In the genomic region with DNA sequence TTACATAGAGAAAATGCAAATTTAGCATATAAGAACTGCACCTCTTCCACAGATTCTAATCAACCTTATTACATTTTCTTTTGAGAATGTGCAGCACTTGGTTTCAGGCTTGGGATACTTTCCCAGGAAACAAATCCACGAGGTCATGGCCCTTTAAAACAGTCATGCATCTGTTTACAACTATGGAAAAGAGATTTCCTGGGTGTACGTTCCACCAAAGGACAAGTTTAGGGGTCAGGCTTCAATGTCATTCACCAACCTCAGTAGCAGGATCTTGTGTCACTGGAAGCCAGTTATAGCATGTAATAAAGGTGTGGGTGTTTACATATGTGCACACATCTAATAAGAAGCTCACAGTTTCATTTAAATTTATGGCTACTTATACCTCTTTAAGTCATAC, we compare ENCODE assay signal across 25 cellular contexts. TPM values are rescaled to one million over a fixed set of nuclear protein-coding genes. Genes with fewer than 3 reads are reported as not detected.
DNase-seq lines count a peak whose midpoint lies in the region; ATAC-seq and TF ChIP-seq lines count a peak whose summit lies in the region.
"Had no signal": no experiment of that assay in that cellular context is flagged by ENCODE, and none has a peak within 500 bp of the region (broad histone marks: within the 10 kb centered on the region; RNA-seq: fewer than 3 reads in every experiment).

No MANE protein-coding gene starts in this region.

- H3K27me3 ChIP-seq in DND-41 (ENCODE audit: insufficient read depth, low read length, poor library complexity) (no peaks in the 10 kb centered on the region), PC-3 (ENCODE audit: low read length) (no peaks in the 10 kb centered on the region), colonic mucosa (no peaks in the 10 kb centered on the region), stomach (no peaks in the 10 kb centered on the region)
- H3K27me3 ChIP-seq: esophagus squamous epithelium had no signal

- POLR2A ChIA-PET in PC-3 (lab: Charles Lee; ENCODE audit: unreplicated experiment), result interaction anchor here (0.7 kb wide), 1 partner anchor 48 kb away, joined by 3 read pairs; no protein-coding TSS in a partner anchor

- H3K4me2 ChIP-seq in DND-41 (ENCODE audit: insufficient read depth, low read length) (no peak overlapping the region), PC-3 (ENCODE audit: low read length) (no peak overlapping the region; the same call in 1 of the 2 replicates)
- H3K4me2 ChIP-seq: KMS-11 had no signal

- no peaks in the 10 kb centered on the region for H3K9me2 ChIP-seq in PC-3 (replicated peaks; ENCODE audit: low read length)

- H3K9me3 ChIP-seq in DND-41 (ENCODE audit: insufficient read depth, low read length, severe bottlenecking), result no peaks in the 10 kb centered on the region
- H3K9me3 ChIP-seq in PC-3 (ENCODE audit: low read length), result no peaks in the 10 kb centered on the region
- H3K9me3 ChIP-seq in colonic mucosa, result no peaks in the 10 kb centered on the region
- no peaks in the 10 kb centered on the region for H3K9me3 ChIP-seq in mucosa of descending colon
- no peaks in the 10 kb centered on the region for H3K9me3 ChIP-seq in stomach
- H3K9me3 ChIP-seq: esophagus squamous epithelium had no signal

- TF ChIP-seq CTCF in DND-41 (IDR thresholded peaks at IDR 0.05; ENCODE audit: borderline replicate concordance, extremely low read depth, low read length, poor library complexity, severe bottlenecking), result no peak
- TF ChIP-seq CTCF in PC-3 (conservative IDR thresholded peaks at IDR 0.05; ENCODE audit: low read depth, low read length), result no peak
- TF ChIP-seq CTCF in colonic mucosa (IDR thresholded peaks at IDR 0.05), result no peak
- TF ChIP-seq CTCF in mucosa of descending colon (IDR thresholded peaks at IDR 0.05), result no peak
- no peak for TF ChIP-seq CTCF in stomach (IDR thresholded peaks at IDR 0.05)

- no peak overlapping the region for H3K9ac ChIP-seq in DND-41 (ENCODE audit: low read depth, low read length)
- peak overlapping the region; percentile 63 for H3K9ac ChIP-seq in PC-3 (ENCODE audit: low read length)
- no peak overlapping the region for H3K9ac ChIP-seq in colonic mucosa (ENCODE audit: low read depth in 2 of 2, low read length in 2 of 2)
- H3K9ac ChIP-seq: KMS-11 had no signal

- H3K27ac ChIP-seq in DND-41 (ENCODE audit: low read length) (no peak overlapping the region), PC-3 (ENCODE audit: low read length) (peak overlapping the region; percentile 91), colonic mucosa (peak overlapping the region; percentile 43), stomach (peak overlapping the region in 2 of 5 donors; percentile 36 to 52)
- H3K27ac ChIP-seq: esophagus squamous epithelium, KMS-11, SK-N-MC had no signal

- no peak for TF ChIP-seq EP300 in stomach (IDR thresholded peaks at IDR 0.05)

- 0 out of 2 replicates have a peak overlapping the region, but pooled peaks have one; percentile 39 for H2AFZ ChIP-seq in DND-41 (ENCODE audit: low read depth, low read length)
- H2AFZ ChIP-seq in PC-3 (ENCODE audit: low read length), result no peak overlapping the region

- 17 to 45% (median 32%) methylated on average over 2 of the region's 2 CpGs for WGBS in stomach, 5 donors

- CTCF ChIA-PET in PC-3 (lab: Charles Lee), result no interaction called here

- H3K36me3 ChIP-seq in DND-41 (ENCODE audit: insufficient read depth, low read length) (no peaks in the 10 kb centered on the region), PC-3 (ENCODE audit: low read depth, low read length) (no peaks in the 10 kb centered on the region), colonic mucosa (no peaks in the 10 kb centered on the region), mucosa of descending colon (ENCODE audit: low read depth) (no peaks in the 10 kb centered on the region), stomach (no peaks in the 10 kb centered on the region)
- H3K36me3 ChIP-seq: esophagus squamous epithelium had no signal

- H4K20me1 ChIP-seq in DND-41 (ENCODE audit: insufficient read depth, low read length) (no peaks in the 10 kb centered on the region), PC-3 (ENCODE audit: low read length) (no peaks in the 10 kb centered on the region)

- DNase-seq in DND-41 (no peak), PC-3 (no peak), colonic mucosa (no peak), mucosa of descending colon (peak in 1 of 3 donors; percentile 35), NCI-H1092 (lab: John Stamatoyannopoulos, UW) (no peak), stomach (no peak), iPS-NIHi11 (ENCODE audit: low spot score) (no peak)
- DNase-seq: activated CD4-positive, alpha-beta T cell treated with anti-CD3 and anti-CD28 coated beads for 4 hours; activated CD8-positive, alpha-beta memory T cell treated with anti-CD3 and anti-CD28 coated beads for 24 hours; activated gamma-delta T cell; activated T-cell treated with anti-CD3 and anti-CD28 coated beads, Interleukin-2, amount 50 U/mL, for 1 hour; endodermal cell; esophagus squamous epithelium; left cardiac atrium; mesendoderm; MV-4-11; naive thymus-derived CD8-positive, alpha-beta T cell; NCI-H510A treated with DMSO at 0.1 percent for 48 hours; NK-92 treated with Interleukin-12 subunit alpha and Interleukin-12 subunit beta, amount 100 ng/mL, for 24 hours; stimulated activated CD4-positive, alpha-beta T cell treated with anti-CD3 and anti-CD28 coated beads, Interleukin-2, amount 100 ng/mL, for 48 hours had no signal

- H3K4me3 ChIP-seq in DND-41 (ENCODE audit: low read depth in 1 of 2, low read length in 2 of 2) (no peak overlapping the region), PC-3 (ENCODE audit: low read length) (no peak overlapping the region), colonic mucosa (no peak overlapping the region), mucosa of descending colon (no peak overlapping the region), stomach (no peak overlapping the region)
- H3K4me3 ChIP-seq: esophagus squamous epithelium, SK-N-MC had no signal

- BruUV-seq in PC-3 (replicated peaks; lab: Mats Ljungman, UMichigan), result no TSS peak

- peaks cover 4% of the 10 kb centered on the region for H3F3A ChIP-seq in PC-3 (ENCODE audit: low read length, unreplicated experiment)

- H3K79me2 ChIP-seq in DND-41 (ENCODE audit: insufficient read depth, low read length), result no peaks in the 10 kb centered on the region
- H3K79me2 ChIP-seq in PC-3 (ENCODE audit: low read length), result no peaks in the 10 kb centered on the region

- ATAC-seq in DND-41 (ENCODE audit: insufficient read depth, low read depth), result no peak
- ATAC-seq in PC-3, result no peak; the same call in 1 of the 2 replicates
- peak; percentile 80 for ATAC-seq in mucosa of descending colon
- ATAC-seq in GM18873 (IDR thresholded peaks at IDR 0.05; ENCODE audit: low FRiP score, unreplicated experiment), result no peak
- ATAC-seq: naive thymus-derived CD8-positive, alpha-beta T cell; Panc1; stimulated activated effector memory CD8-positive, alpha-beta T cell treated with anti-CD3 and anti-CD28 coated beads, Interleukin-12 subunit alpha, Interleukin-12 subunit beta, amount 100 ng/mL, for 72 hours had no signal

- TF ChIP-seq POLR2A in stomach (IDR thresholded peaks at IDR 0.05), result no peak

- H3K4me1 ChIP-seq in DND-41 (ENCODE audit: insufficient read depth, low read length) (peaks cover 12% of the 10 kb centered on the region; the same call in 1 of the 2 replicates), PC-3 (ENCODE audit: insufficient read depth, low read length) (peaks cover 29% of the 10 kb centered on the region), colonic mucosa (no peaks in the 10 kb centered on the region), mucosa of descending colon (ENCODE audit: low read depth) (peaks cover 14% of the 10 kb centered on the region), stomach (peaks cover 0 to 23% (median 10%) of the 10 kb centered on the region in 4 donors)
- H3K4me1 ChIP-seq: esophagus squamous epithelium had no signal

- intact Hi-C loops in PC-3 (cut with micrococcal nuclease), result loop anchor here (5.0 kb wide), 2 partner anchors 52 to 137 kb away; partner anchors contain the start of gene AREG
- intact Hi-C loops in colonic mucosa (cut with DNase I), result no loop called here
- intact Hi-C loops in mucosa of descending colon (cut with DNase I, micrococcal nuclease), result no loop called here
- intact Hi-C loops in stomach (cut with DNase I; ENCODE audit: low total_unique reads), result no loop called here

RNA-seq across cellular contexts. Expression of gene EREG, which starts 30.7 kb away (rescaled TPM):
- 1.3 and 2.2 TPM in 2 replicates for total RNA-seq in PC-3 (2014; rRNA removed)
- 1 to 10 TPM; 2.4 to 3.5 TPM for total RNA-seq in colonic mucosa
- total RNA-seq in mucosa of descending colon, result 1 to 10 TPM; 1.5 to 8.8 (median 2.3) TPM
- 1 to 10 TPM in 1 of 5 donors, not detected in 4; 1.8 TPM for total RNA-seq in stomach
- under 1 TPM in 2 of 3 donors, not detected in 1; 0.62 to 0.73 TPM for polyA plus RNA-seq in stomach
- total RNA-seq: naive thymus-derived CD8-positive, alpha-beta T cell had no signal
- polyA plus RNA-seq: naive thymus-derived CD8-positive, alpha-beta T cell had no signal

RNA-seq across cellular contexts. Expression of gene AREG, which starts 49.3 kb away (rescaled TPM):
- 203 and 222 TPM in 2 replicates for total RNA-seq in PC-3 (2014; rRNA removed)
- 10 to 100 TPM; 13.4 to 21.7 TPM for total RNA-seq in colonic mucosa
- 10 to 100 TPM; 16.9 to 26.2 (median 18.9) TPM for total RNA-seq in mucosa of descending colon
- 10 to 100 TPM in 4 of 5 donors, not detected in 1; 12.7 to 22.3 (median 15.5) TPM for total RNA-seq in stomach
- polyA plus RNA-seq in stomach, result 10 to 100 TPM in 1 of 3 donors, 1 to 10 TPM in 2; 4.3 to 23.0 (median 4.7) TPM
